19 cellular contexts compared by ENCODE assay signal in genomic region chr2:39517102-39517436, GRCh38.
DNase-seq lines count a peak whose midpoint lies in the region; ATAC-seq, FAIRE-seq and TF ChIP-seq lines count a peak whose summit lies in the region.
"Had no signal": no experiment of that assay in that cellular context is flagged by ENCODE, and none has a peak within 500 bp of the region (broad histone marks: within the 10 kb centered on the region; RNA-seq: fewer than 3 reads in every experiment).

No MANE protein-coding gene starts in this region.

- peaks cover 34% of the 10 kb centered on the region for H3K4me1 ChIP-seq in HUES6 (ENCODE audit: control insufficient read depth, insufficient read depth, low read length)
- H3K4me1 ChIP-seq in astrocyte (ENCODE audit: insufficient read depth, low read length), result peaks cover 28% of the 10 kb centered on the region
- peaks cover 34% of the 10 kb centered on the region for H3K4me1 ChIP-seq in iPS-18a (ENCODE audit: control insufficient read depth, low read depth, low read length)
- H3K4me1 ChIP-seq in spleen, result peaks cover 7 to 54% (median 38%) of the 10 kb centered on the region in 6 donors

- no peaks in the 10 kb centered on the region for H3K27me3 Mint-ChIP-seq in astrocyte (ENCODE audit: low read depth, unreplicated experiment)
- H3K27me3 Mint-ChIP-seq in activated CD4-positive, alpha-beta memory T cell treated with anti-CD3 and anti-CD28 coated beads for 36 hours, result peaks cover 7% of the 10 kb centered on the region
- H3K27me3 Mint-ChIP-seq: central memory CD8-positive, alpha-beta T cell; T-cell had no signal

- H3K4me1 Mint-ChIP-seq in astrocyte (ENCODE audit: low read depth, unreplicated experiment), result peaks cover 47% of the 10 kb centered on the region
- peaks cover 23% of the 10 kb centered on the region for H3K4me1 Mint-ChIP-seq in activated CD4-positive, alpha-beta memory T cell treated with anti-CD3 and anti-CD28 coated beads for 36 hours (ENCODE audit: low read depth)

- no peak overlapping the region for H3K4me3 ChIP-seq in HUES6 (ENCODE audit: low read depth, low read length)
- H3K4me3 ChIP-seq in astrocyte (ENCODE audit: insufficient read depth, low read depth, low read length), result no peak overlapping the region
- peak overlapping the region; percentile 0 for H3K4me3 ChIP-seq in iPS-18a (ENCODE audit: low read length)
- no peak overlapping the region for H3K4me3 ChIP-seq in spleen

- H3K79me2 ChIP-seq in astrocyte (ENCODE audit: insufficient read depth, low read length), result no peaks in the 10 kb centered on the region

- peak overlapping the region; percentile 66 for H2AFZ ChIP-seq in astrocyte (ENCODE audit: low read depth, low read length)

- TF ChIP-seq POLR2A in spleen (IDR thresholded peaks at IDR 0.05) (no peak), GM12892 (IDR thresholded peaks at IDR 0.05; ENCODE audit: low read depth, low read length) (no peak)

- H3K27ac ChIP-seq in HUES6 (ENCODE audit: low read depth, low read length) (peak overlapping the region; percentile 59; the same call in 1 of the 2 replicates), astrocyte (ENCODE audit: low read depth, low read length) (no peak overlapping the region), iPS-18a (ENCODE audit: low read length) (peak overlapping the region; percentile 2), spleen (peak overlapping the region in 5 of 8 donors; percentile 5 to 65 (median 31))
- H3K27ac ChIP-seq: C4-2B, HL-60 had no signal

- POLR2A ChIA-PET in activated CD4-positive, alpha-beta memory T cell treated with anti-CD3 and anti-CD28 coated beads for 36 hours (lab: Charles Lee), result no interaction called here

- peaks cover 13% of the 10 kb centered on the region for H3K9me3 Mint-ChIP-seq in astrocyte (ENCODE audit: unreplicated experiment)
- peaks cover 8% of the 10 kb centered on the region for H3K9me3 Mint-ChIP-seq in activated CD4-positive, alpha-beta memory T cell treated with anti-CD3 and anti-CD28 coated beads for 36 hours
- H3K9me3 Mint-ChIP-seq: central memory CD8-positive, alpha-beta T cell had no signal

- H3K36me3 ChIP-seq in HUES6 (ENCODE audit: control insufficient read depth, insufficient read depth, low read length), result peaks cover 9% of the 10 kb centered on the region
- no peaks in the 10 kb centered on the region for H3K36me3 ChIP-seq in astrocyte (ENCODE audit: insufficient read depth, low read length)
- H3K36me3 ChIP-seq in iPS-18a (ENCODE audit: control insufficient read depth, low read depth, low read length), result no peaks in the 10 kb centered on the region
- no peaks in the 10 kb centered on the region for H3K36me3 ChIP-seq in spleen

- ATAC-seq in GM19463 (IDR thresholded peaks at IDR 0.05; ENCODE audit: unreplicated experiment), result no peak
- ATAC-seq: Panc1, T-cell had no signal

- H4K20me1 ChIP-seq in astrocyte (ENCODE audit: insufficient read depth, low read length), result no peaks in the 10 kb centered on the region

- DNase-seq in astrocyte (ENCODE audit: low read depth) (no peak), spleen (no peak), GM12892 (ENCODE audit: insufficient read length) (no peak), GOT3 (lab: John Stamatoyannopoulos, UW) (no peak)
- DNase-seq in activated CD4-positive, alpha-beta memory T cell treated with anti-CD3 and anti-CD28 coated beads for 36 hours, result no peak
- DNase-seq: activated CD4-positive, CD25-positive, alpha-beta regulatory T cell treated with anti-CD3 and anti-CD28 coated beads, Interleukin-2, amount 50 U/mL, for 72 hours; activated naive CD4-positive, alpha-beta T cell treated with anti-CD3 and anti-CD28 coated beads, Interleukin-2, amount 50 U/mL, for 16 hours; DMS79; erythroblast; NCI-H187; NCI-H526 treated with DMSO at 0.1 percent for 48 hours; T-cell had no signal

- intact Hi-C loops in spleen (cut with DNase I; ENCODE audit: low total_unique reads), result no loop called here
- intact Hi-C loops in activated CD4-positive, alpha-beta memory T cell treated with anti-CD3 and anti-CD28 coated beads for 36 hours (cut with micrococcal nuclease), result no loop called here

- H3K4me3 Mint-ChIP-seq in astrocyte (ENCODE audit: unreplicated experiment), result no peak overlapping the region
- H3K4me3 Mint-ChIP-seq in activated CD4-positive, alpha-beta memory T cell treated with anti-CD3 and anti-CD28 coated beads for 36 hours, result no peak overlapping the region
- H3K4me3 Mint-ChIP-seq: central memory CD8-positive, alpha-beta T cell; T-cell had no signal

- peak overlapping the region; percentile 60 for H3K4me2 ChIP-seq in astrocyte (ENCODE audit: low read length)

- peaks cover 19% of the 10 kb centered on the region for H3K9me3 ChIP-seq in HUES6 (ENCODE audit: control insufficient read depth, insufficient read depth, low read depth, low read length)
- H3K9me3 ChIP-seq in astrocyte (ENCODE audit: insufficient read depth, low read depth, low read length), result peaks cover 6% of the 10 kb centered on the region
- H3K9me3 ChIP-seq in iPS-18a (ENCODE audit: control insufficient read depth, low read depth, low read length), result peaks cover 6% of the 10 kb centered on the region
- H3K9me3 ChIP-seq in spleen, result peaks cover 0 to 11% (median 6%) of the 10 kb centered on the region in 8 donors

- H3K9ac ChIP-seq in HUES6 (ENCODE audit: low read length), result no peak overlapping the region
- peak overlapping the region; percentile 19 for H3K9ac ChIP-seq in astrocyte (ENCODE audit: low read length)
- H3K9ac ChIP-seq in iPS-18a (ENCODE audit: low read length), result no peak overlapping the region

- TF ChIP-seq CTCF in astrocyte (IDR thresholded peaks at IDR 0.05; ENCODE audit: insufficient read depth, low read depth, low read length) (no peak), spleen (IDR thresholded peaks at IDR 0.05 in 8 of 11, conservative IDR thresholded peaks at IDR 0.05 in 3 of 11) (no peak)

- H3K36me3 Mint-ChIP-seq in astrocyte (ENCODE audit: low read depth, unreplicated experiment), result peaks cover 8% of the 10 kb centered on the region
- peaks cover 2% of the 10 kb centered on the region for H3K36me3 Mint-ChIP-seq in activated CD4-positive, alpha-beta memory T cell treated with anti-CD3 and anti-CD28 coated beads for 36 hours

- H3K27me3 ChIP-seq in HUES6 (ENCODE audit: control insufficient read depth, insufficient read depth, low read length) (no peaks in the 10 kb centered on the region), astrocyte (ENCODE audit: insufficient read depth, low read length) (no peaks in the 10 kb centered on the region), iPS-18a (ENCODE audit: control insufficient read depth, insufficient read depth, low read length) (no peaks in the 10 kb centered on the region), spleen (replicated peaks in 1 of 7) (no peaks in the 10 kb centered on the region)

- 66 to 82% (median 76%) methylated on average over 2 of the region's 2 CpGs for WGBS in spleen, 5 donors

- H3K27ac Mint-ChIP-seq in astrocyte (ENCODE audit: unreplicated experiment), result peak overlapping the region; percentile 59
- no peak overlapping the region for H3K27ac Mint-ChIP-seq in activated CD4-positive, alpha-beta memory T cell treated with anti-CD3 and anti-CD28 coated beads for 36 hours
- H3K27ac Mint-ChIP-seq: T-cell had no signal

- FAIRE-seq in astrocyte (lab: Jason Lieb, UNC) (no peak), GM12892 (lab: Jason Lieb, UNC) (no peak)

- CTCF ChIA-PET in activated CD4-positive, alpha-beta memory T cell treated with anti-CD3 and anti-CD28 coated beads for 36 hours (lab: Charles Lee), result interaction anchor here (0.6 kb wide), 1 partner anchor 373 kb away, joined by 3 read pairs; no protein-coding TSS in a partner anchor
